ENCODE assay signal across 1 cellular context in the genomic region with DNA sequence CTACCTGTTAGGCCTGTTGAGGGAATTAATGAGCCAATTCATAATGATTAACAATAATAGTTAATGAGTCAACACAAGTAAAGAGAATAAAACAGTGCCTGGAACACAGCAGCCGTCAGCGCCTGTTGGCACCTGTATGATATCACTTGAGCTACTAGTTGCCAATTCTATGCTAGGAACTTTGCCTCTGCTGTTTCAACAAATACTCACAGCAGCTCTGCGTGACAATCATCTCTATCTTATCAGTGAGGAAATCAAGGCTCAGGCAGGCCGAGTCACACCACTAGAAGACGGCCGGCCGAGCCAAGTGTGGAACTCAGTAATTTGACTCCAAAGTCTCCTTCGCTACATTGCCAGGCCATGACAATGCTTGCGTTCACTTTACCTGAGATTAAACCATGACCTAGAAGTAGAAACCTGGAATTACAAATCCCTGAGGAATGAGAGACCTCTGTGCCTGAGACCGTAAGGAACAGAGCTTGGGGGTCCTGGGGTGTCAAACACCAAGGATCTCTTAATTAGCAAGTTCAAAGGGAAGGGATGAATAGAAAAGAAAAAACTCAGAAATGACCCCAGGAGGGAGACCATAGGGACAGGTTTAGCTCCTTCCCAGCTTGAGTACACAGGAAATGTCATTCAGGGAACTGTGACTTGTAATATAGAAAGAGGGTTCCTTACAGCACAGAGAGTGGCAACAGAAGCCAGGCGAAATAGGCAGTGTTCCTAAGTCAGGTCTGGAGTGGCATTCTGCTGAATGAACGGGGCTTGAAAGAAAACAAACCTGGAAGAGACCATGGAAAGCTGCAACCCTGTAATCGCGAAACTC.
TF ChIP-seq lines count a peak whose summit lies in the region.

No MANE protein-coding gene starts in this region.

TF ChIP-seq in liver, 16 proteins besides CTCF, POLR2A, EP300 and RAD21 (continued from another document):
- TF ChIP-seq FOXA2 (IDR thresholded peaks at IDR 0.05) = peak; percentile 82
